In genomic region chr15:91867581-91868026, GRCh38 we compare ENCODE assay signal across 9 cellular contexts. TPM values are rescaled to one million over a fixed set of nuclear protein-coding genes. Genes with fewer than 3 reads are reported as not detected.
DNase-seq lines count a peak whose midpoint lies in the region; FAIRE-seq and TF ChIP-seq lines count a peak whose summit lies in the region.
"Had no signal": no experiment of that assay in that cellular context is flagged by ENCODE, and none has a peak within 500 bp of the region (broad histone marks: within the 10 kb centered on the region; RNA-seq: fewer than 3 reads in every experiment).

No MANE protein-coding gene starts in this region.

- H4K91ac ChIP-seq in mesenchymal stem cell (ENCODE audit: low read length), result no peak overlapping the region

- WGBS in mesenchymal stem cell, result 41% methylated on average over 8 of the region's 8 CpGs

- no peaks in the 10 kb centered on the region for H3K9me3 Mint-ChIP-seq in activated naive CD4-positive, alpha-beta T cell treated with anti-CD3 and anti-CD28 coated beads, Interleukin-2, amount 50 U/mL, for 24 hours
- H3K9me3 Mint-ChIP-seq in mesothelial cell of epicardium, result peaks cover 15% of the 10 kb centered on the region

- H3K79me1 ChIP-seq in mesenchymal stem cell (replicated peaks; ENCODE audit: low read length, poor library complexity, severe bottlenecking), result peaks cover 5% of the 10 kb centered on the region

- TF ChIP-seq CTCF in colonic mucosa (IDR thresholded peaks at IDR 0.05), result no peak
- TF ChIP-seq CTCF in mesothelial cell of epicardium (IDR thresholded peaks at IDR 0.05; ENCODE audit: unreplicated experiment), result no peak

- H2AFZ ChIP-seq in mesenchymal stem cell (ENCODE audit: low read depth, low read length), result no peak overlapping the region

- H3K4me3 ChIP-seq in colonic mucosa (no peak overlapping the region), mesenchymal stem cell (ENCODE audit: insufficient read depth in 1 of 2, low read depth in 1 of 2, low read length in 2 of 2) (peak overlapping the region in 1 of 2 experiments; percentile 54)
- H3K4me3 ChIP-seq: SK-N-MC had no signal

- no peaks in the 10 kb centered on the region for H3K27me3 Mint-ChIP-seq in activated naive CD4-positive, alpha-beta T cell treated with anti-CD3 and anti-CD28 coated beads, Interleukin-2, amount 50 U/mL, for 24 hours
- peaks cover 34% of the 10 kb centered on the region for H3K27me3 Mint-ChIP-seq in mesothelial cell of epicardium (ENCODE audit: low read depth)

- H4K8ac ChIP-seq in mesenchymal stem cell (ENCODE audit: low read length), result no peak overlapping the region

- H2BK120ac ChIP-seq in mesenchymal stem cell (ENCODE audit: low read depth, low read length), result no peak overlapping the region

- H3K36me3 Mint-ChIP-seq in activated naive CD4-positive, alpha-beta T cell treated with anti-CD3 and anti-CD28 coated beads, Interleukin-2, amount 50 U/mL, for 24 hours, result no peaks in the 10 kb centered on the region
- no peaks in the 10 kb centered on the region for H3K36me3 Mint-ChIP-seq in mesothelial cell of epicardium

- intact Hi-C loops in colonic mucosa (cut with DNase I), result loop anchor here (5.0 kb wide), 1 partner anchor 80 kb away; no protein-coding TSS in a partner anchor

- H3K36me3 ChIP-seq in colonic mucosa (no peaks in the 10 kb centered on the region), mesenchymal stem cell (ENCODE audit: control insufficient read depth in 1 of 2, insufficient read depth in 2 of 2, low read depth in 1 of 2, low read length in 2 of 2) (no peaks in the 10 kb centered on the region)

- H3K4me1 ChIP-seq in colonic mucosa, result peaks cover 4% of the 10 kb centered on the region
- peaks cover 18% of the 10 kb centered on the region for H3K4me1 ChIP-seq in mesenchymal stem cell (ENCODE audit: control insufficient read depth, insufficient read depth, low read depth, low read length)

- H3K9ac ChIP-seq in colonic mucosa (ENCODE audit: low read depth in 2 of 2, low read length in 2 of 2) (no peak overlapping the region), mesenchymal stem cell (ENCODE audit: low read length) (peak overlapping the region; percentile 78)

- no peak for FAIRE-seq in urothelium cell line (lab: Jason Lieb, UNC)

- DNase-seq in activated naive CD4-positive, alpha-beta T cell (lab: John Stamatoyannopoulos, UW), result no peak
- DNase-seq in colonic mucosa (peak; percentile 88), mesenchymal stem cell (peak; percentile 62), urothelium cell line (ENCODE audit: low spot score) (peak; percentile 90), mesothelial cell of epicardium (ENCODE audit: low spot score in 2 of 2, unreplicated experiment in 2 of 2) (no peak), DMS153 treated with DMSO at 0.1 percent for 48 hours (lab: John Stamatoyannopoulos, UW; ENCODE audit: unreplicated experiment) (no peak)
- DNase-seq in activated CD8-positive, alpha-beta memory T cell treated with anti-CD3 and anti-CD28 coated beads for 24 hours, result no peak

- peak overlapping the region; percentile 79 for H3K27ac Mint-ChIP-seq in activated naive CD4-positive, alpha-beta T cell treated with anti-CD3 and anti-CD28 coated beads, Interleukin-2, amount 50 U/mL, for 24 hours
- no peak overlapping the region for H3K27ac Mint-ChIP-seq in mesothelial cell of epicardium

- H3K4me1 Mint-ChIP-seq in activated naive CD4-positive, alpha-beta T cell treated with anti-CD3 and anti-CD28 coated beads, Interleukin-2, amount 50 U/mL, for 24 hours, result peaks cover 84% of the 10 kb centered on the region
- H3K4me1 Mint-ChIP-seq in mesothelial cell of epicardium, result peaks cover 2% of the 10 kb centered on the region

- no peak overlapping the region for H2BK5ac ChIP-seq in mesenchymal stem cell (ENCODE audit: low read depth, low read length, poor library complexity, severe bottlenecking)

- H3K27me3 ChIP-seq in colonic mucosa (no peaks in the 10 kb centered on the region), mesenchymal stem cell (ENCODE audit: control insufficient read depth in 1 of 2, insufficient read depth in 1 of 2, low read length in 2 of 2) (no peaks in the 10 kb centered on the region)

- no peak overlapping the region for H2BK12ac ChIP-seq in mesenchymal stem cell (ENCODE audit: low read length in 2 of 2)

- no peak overlapping the region for H3K4me2 ChIP-seq in mesenchymal stem cell (ENCODE audit: low read length, poor library complexity, severe bottlenecking)

- no peak overlapping the region for H3K23ac ChIP-seq in mesenchymal stem cell (ENCODE audit: low read length in 2 of 2)

- H2BK15ac ChIP-seq in mesenchymal stem cell (ENCODE audit: low read depth, poor library complexity, severe bottlenecking), result no peak overlapping the region

- H3K4me3 Mint-ChIP-seq in activated naive CD4-positive, alpha-beta T cell treated with anti-CD3 and anti-CD28 coated beads, Interleukin-2, amount 50 U/mL, for 24 hours, result peak overlapping the region; percentile 44
- H3K4me3 Mint-ChIP-seq in mesothelial cell of epicardium, result no peak overlapping the region

- H3K27ac ChIP-seq in colonic mucosa (peak overlapping the region; percentile 54), mesenchymal stem cell (ENCODE audit: low read length, poor library complexity, severe bottlenecking) (peak overlapping the region; percentile 62)
- H3K27ac ChIP-seq: SK-N-MC had no signal

- H3K4ac ChIP-seq in mesenchymal stem cell (ENCODE audit: low read depth in 1 of 2, low read length in 2 of 2), result no peak overlapping the region

- H3K9me3 ChIP-seq in colonic mucosa (no peaks in the 10 kb centered on the region), mesenchymal stem cell (ENCODE audit: control insufficient read depth, low read length) (no peaks in the 10 kb centered on the region)

- no peak overlapping the region for H2AK5ac ChIP-seq in mesenchymal stem cell (ENCODE audit: low read length, severe bottlenecking)

- H3K18ac ChIP-seq in mesenchymal stem cell (ENCODE audit: low read depth in 1 of 2, low read length in 2 of 2), result no peak overlapping the region

- H3K14ac ChIP-seq in mesenchymal stem cell (ENCODE audit: low read length in 2 of 2), result no peak overlapping the region

RNA-seq across cellular contexts. Expression of gene SLCO3A1, which starts 14.1 kb away (rescaled TPM):
- total RNA-seq in colonic mucosa (10 to 100 TPM; 11.4 to 24.6 TPM), mesothelial cell of epicardium (1.9 to 2.2 TPM (median 1.9 TPM) in 3 replicates)
- polyA plus RNA-seq in mesenchymal stem cell (2013, experiment 1 of 2), result 2.0 TPM
- 2.3 TPM for polyA plus RNA-seq in mesenchymal stem cell (2013, experiment 2 of 2)

Comparison
In these comparisons a context has a peak if more than half of its experiments do, and no peak if none do; other contexts are left out.
1. DNase-seq: peak in colonic mucosa (single experiment), mesenchymal stem cell (single experiment) and urothelium cell line (single experiment); none in activated naive CD4-positive, alpha-beta T cell (0 of 4), mesothelial cell of epicardium (0 of 2), DMS153 treated with DMSO at 0.1 percent for 48 hours (single experiment) and activated CD8-positive, alpha-beta memory T cell treated with anti-CD3 and anti-CD28 coated beads for 24 hours (single experiment).